ENCODE assay signal across 8 cellular contexts in genomic region chr13:102870677-102871415, GRCh38.
DNase-seq lines count a peak whose midpoint lies in the region; ATAC-seq lines count a peak whose summit lies in the region.

No MANE protein-coding gene starts in this region.

- H3K9me3 Mint-ChIP-seq in stimulated activated effector memory CD8-positive, alpha-beta T cell treated with anti-CD3 and anti-CD28 coated beads, Interleukin-12 subunit alpha, Interleukin-12 subunit beta, amount 100 ng/mL, for 72 hours = no peaks in the 10 kb centered on the region

- H3K27ac Mint-ChIP-seq in stimulated activated effector memory CD8-positive, alpha-beta T cell treated with anti-CD3 and anti-CD28 coated beads, Interleukin-12 subunit alpha, Interleukin-12 subunit beta, amount 100 ng/mL, for 72 hours = peak overlapping the region; percentile 15

- peak; percentile 83 for DNase-seq in AG20443 (ENCODE audit: low spot score)
- DNase-seq in NCI-H2171 (lab: John Stamatoyannopoulos, UW) = peak; percentile 44
- peak; percentile 32 to 35 for DNase-seq in activated CD4-positive, alpha-beta T cell treated with anti-CD3 and anti-CD28 coated beads, Interleukin-2, amount 50 U/mL, for 4 hours
- peak in 2 of 3 donors; percentile 17 to 32 for DNase-seq in effector memory CD4-positive, alpha-beta T cell
- peak; percentile 83 for DNase-seq in medulla oblongata (ENCODE audit: extremely low spot score)
- DNase-seq in stimulated activated effector memory CD8-positive, alpha-beta T cell treated with anti-CD3 and anti-CD28 coated beads, Interleukin-12 subunit alpha, Interleukin-12 subunit beta, amount 100 ng/mL, for 72 hours (ENCODE audit: low spot score in 2 of 2) = peak in 1 of 2 donors; percentile 34

- H3K9me3 ChIP-seq in effector memory CD4-positive, alpha-beta T cell (ENCODE audit: control insufficient read depth, low read length) = no peaks in the 10 kb centered on the region

- no peaks in the 10 kb centered on the region for H3K27me3 ChIP-seq in effector memory CD4-positive, alpha-beta T cell (replicated peaks; ENCODE audit: control insufficient read depth, insufficient read depth, low read length, poor library complexity, severe bottlenecking)

- H3K36me3 Mint-ChIP-seq in stimulated activated effector memory CD8-positive, alpha-beta T cell treated with anti-CD3 and anti-CD28 coated beads, Interleukin-12 subunit alpha, Interleukin-12 subunit beta, amount 100 ng/mL, for 72 hours = peaks cover 100% of the 10 kb centered on the region

- H3K4me1 ChIP-seq in effector memory CD4-positive, alpha-beta T cell (ENCODE audit: control insufficient read depth, insufficient read depth, low read length, poor library complexity, severe bottlenecking) = no peaks in the 10 kb centered on the region

- no peak overlapping the region for H3K4me3 Mint-ChIP-seq in stimulated activated effector memory CD8-positive, alpha-beta T cell treated with anti-CD3 and anti-CD28 coated beads, Interleukin-12 subunit alpha, Interleukin-12 subunit beta, amount 100 ng/mL, for 72 hours

- H3K4me3 ChIP-seq in effector memory CD4-positive, alpha-beta T cell (ENCODE audit: insufficient read depth, low read depth, low read length, poor library complexity, severe bottlenecking) = no peak overlapping the region

- peaks cover 72% of the 10 kb centered on the region for H3K36me3 ChIP-seq in effector memory CD4-positive, alpha-beta T cell (ENCODE audit: control insufficient read depth, insufficient read depth, low read length)

- ATAC-seq in GM18508 (IDR thresholded peaks at IDR 0.05; ENCODE audit: insufficient read depth, unreplicated experiment) (peak; percentile 55), HG02970 (IDR thresholded peaks at IDR 0.05; ENCODE audit: low FRiP score, unreplicated experiment) (peak; percentile 61)
- ATAC-seq in stimulated activated effector memory CD8-positive, alpha-beta T cell treated with anti-CD3 and anti-CD28 coated beads, Interleukin-12 subunit alpha, Interleukin-12 subunit beta, amount 100 ng/mL, for 72 hours = peak; percentile 52

- H3K27ac ChIP-seq in effector memory CD4-positive, alpha-beta T cell (ENCODE audit: insufficient read depth, low read length, poor library complexity, severe bottlenecking) = no peak overlapping the region

- H3K4me1 Mint-ChIP-seq in stimulated activated effector memory CD8-positive, alpha-beta T cell treated with anti-CD3 and anti-CD28 coated beads, Interleukin-12 subunit alpha, Interleukin-12 subunit beta, amount 100 ng/mL, for 72 hours = peaks cover 36% of the 10 kb centered on the region
